Comparison of ENCODE assay signal across 3 cellular contexts in the genomic region with DNA sequence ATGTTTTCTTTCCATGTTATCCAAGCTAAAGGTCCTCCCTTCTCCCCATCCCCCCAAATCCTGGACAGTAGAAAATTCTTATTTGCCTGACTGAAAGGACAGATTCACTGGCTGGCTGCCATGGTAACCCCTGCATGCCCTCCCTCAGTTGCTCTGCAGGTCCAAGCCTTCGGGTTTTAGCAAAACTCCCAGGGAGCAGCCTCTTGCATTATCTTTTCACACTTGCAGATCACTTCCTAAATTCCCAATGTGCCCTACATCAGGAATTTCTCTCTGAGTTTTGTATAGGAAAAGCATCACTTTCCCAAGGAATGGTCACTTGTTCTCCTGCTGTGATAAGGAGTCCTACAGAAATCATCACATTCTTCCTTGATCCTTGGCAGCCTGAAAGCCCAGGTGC.
"Had no signal": no experiment of that assay in that cellular context is flagged by ENCODE, and none has a peak within 500 bp of the region (broad histone marks: within the 10 kb centered on the region; RNA-seq: fewer than 3 reads in every experiment).

No MANE protein-coding gene starts in this region.

- ATAC-seq: GM12878 had no signal

- H3K4me3 ChIP-seq: GM12878 had no signal

- DNase-seq: GDM1, GF-D8 had no signal
